20 cellular contexts compared by ENCODE assay signal in genomic region chr6:165611294-165611693, GRCh38. TPM values are rescaled to one million over a fixed set of nuclear protein-coding genes. Genes with fewer than 3 reads are reported as not detected.
DNase-seq lines count a peak whose midpoint lies in the region; ATAC-seq lines count a peak whose summit lies in the region.
"Had no signal": no experiment of that assay in that cellular context is flagged by ENCODE, and none has a peak within 500 bp of the region (broad histone marks: within the 10 kb centered on the region; RNA-seq: fewer than 3 reads in every experiment).

No MANE protein-coding gene starts in this region.

- peak; percentile 45 for ATAC-seq in Right ventricle myocardium superior (ENCODE audit: poor library complexity)
- ATAC-seq: PC-3 had no signal

- intact Hi-C loops in Right ventricle myocardium superior (cut with DNase I) (no loop called here), cardiac septum (cut with DNase I) (no loop called here)

- DNase-seq in Right ventricle myocardium superior (no peak), cardiac septum (ENCODE audit: low spot score) (no peak), astrocyte of the hippocampus (ENCODE audit: low read depth, low spot score) (peak; percentile 11), kidney tubule cell (ENCODE audit: low spot score) (peak; percentile 46), superior temporal gyrus (ENCODE audit: extremely low spot score) (peak; percentile 53), activated T-cell treated with anti-CD3 and anti-CD28 coated beads for 4 hours (no peak), GOT3 (lab: John Stamatoyannopoulos, UW) (no peak)
- DNase-seq in activated naive CD4-positive, alpha-beta T cell treated with anti-CD3 and anti-CD28 coated beads, Interleukin-2, amount 50 U/mL, for 16 hours: no peak
- DNase-seq: AML-193, DMS 273 treated with DMSO at 0.1 percent for 48 hours, DND-41, H7, NCI-H1048, NCI-H1436, NCI-H2029 treated with DMSO at 0.1 percent for 48 hours, NCI-H2171, NCI-H526, PC-3, SJCRH30 had no signal

RNA-seq across cellular contexts. Expression of gene PDE10A, which starts 51.7 kb away (rescaled TPM):
- total RNA-seq in Right ventricle myocardium superior (11.6 TPM), cardiac septum (25.1 TPM)
- total RNA-seq: G401 had no signal

Comparison
In these comparisons a context has a peak if more than half of its experiments do, and no peak if none do; other contexts are left out.
1. DNase-seq: peak in astrocyte of the hippocampus (single experiment), kidney tubule cell (single experiment) and superior temporal gyrus (single experiment); none in Right ventricle myocardium superior (single experiment), cardiac septum (single experiment), activated naive CD4-positive, alpha-beta T cell treated with anti-CD3 and anti-CD28 coated beads, Interleukin-2, amount 50 U/mL, for 16 hours (single experiment), activated T-cell treated with anti-CD3 and anti-CD28 coated beads for 4 hours (single experiment) and GOT3 (single experiment).